18 cellular contexts compared by ENCODE assay signal in genomic region chr1:57024855-57025254, GRCh38. TPM values are rescaled to one million over a fixed set of nuclear protein-coding genes. Genes with fewer than 3 reads are reported as not detected.
DNase-seq lines count a peak whose midpoint lies in the region; ATAC-seq, FAIRE-seq and TF ChIP-seq lines count a peak whose summit lies in the region.
"Had no signal": no experiment of that assay in that cellular context is flagged by ENCODE, and none has a peak within 500 bp of the region (broad histone marks: within the 10 kb centered on the region; RNA-seq: fewer than 3 reads in every experiment).

No MANE protein-coding gene starts in this region.

- no peak overlapping the region for H3K27ac ChIP-seq in left ventricle myocardium inferior (replicated peaks)
- H3K27ac ChIP-seq: adrenal gland, psoas muscle, suprapubic skin had no signal

- no peak overlapping the region for H3K27ac Mint-ChIP-seq in nephron progenitor cell
- H3K27ac Mint-ChIP-seq: CD8-positive, alpha-beta memory T cell had no signal

- intact Hi-C loops in left ventricle myocardium inferior (cut with micrococcal nuclease): no loop called here

- H3K4me3 Mint-ChIP-seq in nephron progenitor cell: no peak overlapping the region
- H3K4me3 Mint-ChIP-seq: CD8-positive, alpha-beta memory T cell had no signal

- H3K36me3 Mint-ChIP-seq in nephron progenitor cell (ENCODE audit: low read depth): peaks cover 5% of the 10 kb centered on the region
- H3K36me3 Mint-ChIP-seq: CD8-positive, alpha-beta memory T cell had no signal

- H3K4me1 Mint-ChIP-seq in nephron progenitor cell: peaks cover 11% of the 10 kb centered on the region
- H3K4me1 Mint-ChIP-seq: CD8-positive, alpha-beta memory T cell had no signal

- no peaks in the 10 kb centered on the region for H3K36me3 ChIP-seq in left ventricle myocardium inferior
- H3K36me3 ChIP-seq: adrenal gland, suprapubic skin had no signal

- no peaks in the 10 kb centered on the region for H3K27me3 ChIP-seq in left ventricle myocardium inferior (ENCODE audit: low read depth)
- H3K27me3 ChIP-seq: adrenal gland, suprapubic skin had no signal

- H3K4me3 ChIP-seq in left ventricle myocardium inferior: no peak overlapping the region
- H3K4me3 ChIP-seq: adrenal gland, psoas muscle, suprapubic skin had no signal

- no peak for TF ChIP-seq POLR2A in H54 (IDR thresholded peaks at IDR 0.05; ENCODE audit: low read depth, low read length)

- peaks cover 26% of the 10 kb centered on the region for H3K9me3 Mint-ChIP-seq in nephron progenitor cell

- H3K27me3 Mint-ChIP-seq in nephron progenitor cell (ENCODE audit: low read depth, poor library complexity): peaks cover 3% of the 10 kb centered on the region

- H3K9me3 ChIP-seq in left ventricle myocardium inferior (replicated peaks): no peaks in the 10 kb centered on the region
- H3K9me3 ChIP-seq: adrenal gland, psoas muscle, suprapubic skin had no signal

- no peak for ATAC-seq in GM21717 (IDR thresholded peaks at IDR 0.05; ENCODE audit: unreplicated experiment)
- ATAC-seq in HG02938 (IDR thresholded peaks at IDR 0.05; ENCODE audit: unreplicated experiment): no peak
- ATAC-seq: psoas muscle had no signal

- peak; percentile 51 for DNase-seq in NCI-H2171 treated with DMSO at 0.1 percent for 48 hours (lab: John Stamatoyannopoulos, UW)
- DNase-seq in NCI-H2171 (lab: John Stamatoyannopoulos, UW): no peak
- peak; percentile 14 to 19 for DNase-seq in frontal cortex (ENCODE audit: low spot score in 2 of 2)
- peak; percentile 42 for DNase-seq in nephron progenitor cell
- no peak for DNase-seq in H54 (ENCODE audit: insufficient read length, low spot score)
- no peak for DNase-seq in left ventricle myocardium inferior
- DNase-seq: CD8-positive, alpha-beta memory T cell; GF-D8; Kasumi-1; NCI-H2081; OCI-M1; psoas muscle had no signal

- H3K4me1 ChIP-seq in left ventricle myocardium inferior: no peaks in the 10 kb centered on the region
- H3K4me1 ChIP-seq: adrenal gland, psoas muscle, suprapubic skin had no signal

- no peak for TF ChIP-seq CTCF in nephron progenitor cell (IDR thresholded peaks at IDR 0.05)
- TF ChIP-seq CTCF in left ventricle myocardium inferior (IDR thresholded peaks at IDR 0.05; ENCODE audit: borderline replicate concordance): no peak

- FAIRE-seq in frontal cortex (lab: Jason Lieb, UNC) (no peak), H54 (lab: Jason Lieb, UNC) (no peak)

RNA-seq across cellular contexts. Expression of gene C8B, which starts 59.0 kb away (rescaled TPM):
- total RNA-seq in frontal cortex: not detected
- total RNA-seq in left ventricle myocardium inferior: not detected
- total RNA-seq: adrenal gland; CD8-positive, alpha-beta memory T cell; glomerular endothelial cell; psoas muscle; SK-MEL-5; suprapubic skin had no signal

Comparison
In these comparisons a context has a peak if more than half of its experiments do, and no peak if none do; other contexts are left out.
1. DNase-seq: peak in NCI-H2171 treated with DMSO at 0.1 percent for 48 hours (single experiment), frontal cortex (2 of 2) and nephron progenitor cell (single experiment); none in NCI-H2171 (single experiment), H54 (single experiment) and left ventricle myocardium inferior (single experiment).